In genomic region chr16:67537636-67538591, GRCh38 we compare ENCODE assay signal across 8 cellular contexts. TPM values are rescaled to one million over a fixed set of nuclear protein-coding genes. Genes with fewer than 3 reads are reported as not detected.
DNase-seq lines count a peak whose midpoint lies in the region; ATAC-seq and TF ChIP-seq lines count a peak whose summit lies in the region.

No MANE protein-coding gene starts in this region.

- H3K9ac ChIP-seq in mesenchymal stem cell (ENCODE audit: low read length): peak overlapping the region; percentile 91

- H2BK12ac ChIP-seq in mesenchymal stem cell (ENCODE audit: low read length in 2 of 2): peak overlapping the region; percentile 40 to 49

- DNase-seq in CD4-positive, alpha-beta T cell: peak in 9 of 10 experiments; percentile 38 to 74 (median 64)
- peak; percentile 44 for DNase-seq in activated CD4-positive, alpha-beta T cell treated with anti-CD3 and anti-CD28 coated beads for 48 hours
- DNase-seq in effector CD4-positive, alpha-beta T cell: peak; percentile 68
- DNase-seq in mesenchymal stem cell (peak; percentile 50), GDM1 (lab: John Stamatoyannopoulos, UW) (no peak), NCI-H526 treated with DMSO at 0.1 percent for 48 hours (lab: John Stamatoyannopoulos, UW) (no peak)
- peak; percentile 60 for DNase-seq in stimulated activated naive CD4-positive, alpha-beta T cell treated with Interleukin-2 at 50 U/mL for 16 hours (lab: John Stamatoyannopoulos, UW)

- peak overlapping the region; percentile 73 for H3K27ac ChIP-seq in CD4-positive, alpha-beta T cell (ENCODE audit: low read depth, low read length)
- no peak overlapping the region for H3K27ac ChIP-seq in mesenchymal stem cell (ENCODE audit: low read length, poor library complexity, severe bottlenecking)

- intact Hi-C loops in CD4-positive, alpha-beta T cell (cut with DNase I, micrococcal nuclease): loop anchor here in 1 of 2 experiments (2.0 kb wide), 1 partner anchor 15 kb away; no protein-coding TSS in a partner anchor

- no peak overlapping the region for H2AFZ ChIP-seq in mesenchymal stem cell (ENCODE audit: low read depth, low read length)

- no peak for TF ChIP-seq CTCF in CD4-positive, alpha-beta T cell (IDR thresholded peaks at IDR 0.05)

- H2BK15ac ChIP-seq in mesenchymal stem cell (ENCODE audit: low read depth, poor library complexity, severe bottlenecking): peak overlapping the region; percentile 80

- no peaks in the 10 kb centered on the region for H3K27me3 Mint-ChIP-seq in CD4-positive, alpha-beta T cell

- peak; percentile 51 for ATAC-seq in CD4-positive, alpha-beta T cell (ENCODE audit: poor library complexity)
- ATAC-seq in HG02759 (IDR thresholded peaks at IDR 0.05; ENCODE audit: unreplicated experiment): peak; percentile 45

- H4K8ac ChIP-seq in mesenchymal stem cell (ENCODE audit: low read length): peak overlapping the region; percentile 39

- H3K9me3 Mint-ChIP-seq in CD4-positive, alpha-beta T cell: no peaks in the 10 kb centered on the region

- under 1% methylated on average over 76 of the region's 97 CpGs for WGBS in mesenchymal stem cell

- H3K4ac ChIP-seq in mesenchymal stem cell (ENCODE audit: low read depth in 1 of 2, low read length in 2 of 2): peak overlapping the region; percentile 83 to 85

- peaks cover 17% of the 10 kb centered on the region for H3K36me3 Mint-ChIP-seq in CD4-positive, alpha-beta T cell (ENCODE audit: low read depth)

- peak overlapping the region; percentile 86 for H3K4me3 Mint-ChIP-seq in CD4-positive, alpha-beta T cell

- peaks cover 55% of the 10 kb centered on the region for H3K4me1 Mint-ChIP-seq in CD4-positive, alpha-beta T cell (ENCODE audit: low read depth)

- H3K4me1 ChIP-seq in mesenchymal stem cell (ENCODE audit: control insufficient read depth, insufficient read depth, low read depth, low read length): peaks cover 47% of the 10 kb centered on the region

- peak overlapping the region; percentile 64 to 81 for H3K4me3 ChIP-seq in mesenchymal stem cell (ENCODE audit: insufficient read depth in 1 of 2, low read depth in 1 of 2, low read length in 2 of 2)

- peak overlapping the region in 1 of 2 experiments; percentile 79 for H3K23ac ChIP-seq in mesenchymal stem cell (ENCODE audit: low read length in 2 of 2)

- H2BK5ac ChIP-seq in mesenchymal stem cell (ENCODE audit: low read depth, low read length, poor library complexity, severe bottlenecking): no peak overlapping the region

- peak overlapping the region; percentile 69 for H2BK120ac ChIP-seq in mesenchymal stem cell (ENCODE audit: low read depth, low read length)

- H3K14ac ChIP-seq in mesenchymal stem cell (ENCODE audit: low read length in 2 of 2): peak overlapping the region in 1 of 2 experiments; percentile 81

- no peak overlapping the region for H3K27ac Mint-ChIP-seq in CD4-positive, alpha-beta T cell

- H2AK5ac ChIP-seq in mesenchymal stem cell (ENCODE audit: low read length, severe bottlenecking): no peak overlapping the region

- H3K36me3 ChIP-seq in mesenchymal stem cell (ENCODE audit: control insufficient read depth in 1 of 2, insufficient read depth in 2 of 2, low read depth in 1 of 2, low read length in 2 of 2): peaks cover 39 to 53% of the 10 kb centered on the region in 2 experiments

- no peaks in the 10 kb centered on the region for H3K9me3 ChIP-seq in CD4-positive, alpha-beta T cell (ENCODE audit: control insufficient read depth, low read length)
- no peaks in the 10 kb centered on the region for H3K9me3 ChIP-seq in mesenchymal stem cell (ENCODE audit: control insufficient read depth, low read length)

- POLR2A ChIA-PET in CD4-positive, alpha-beta T cell (lab: Charles Lee): interaction anchor here (0.7 to 4.0 kb wide), 18 partner anchors 9 to 707 kb away, joined by 3 to 59 read pairs (median 5); partner anchors contain the start of genes ACD, ATP6V0D1, C16orf86 and CARMIL2

- no peaks in the 10 kb centered on the region for H3K27me3 ChIP-seq in CD4-positive, alpha-beta T cell (ENCODE audit: control insufficient read depth, insufficient read depth, low read length)
- H3K27me3 ChIP-seq in mesenchymal stem cell (ENCODE audit: control insufficient read depth in 1 of 2, insufficient read depth in 1 of 2, low read length in 2 of 2): no peaks in the 10 kb centered on the region

- CTCF ChIA-PET in CD4-positive, alpha-beta T cell (lab: Charles Lee): interaction anchor here (0.6 to 4.5 kb wide), 8 partner anchors 9 to 122 kb away, joined by 3 to 48 read pairs (median 5); partner anchors contain the start of genes ACD, ATP6V0D1, CTCF and RIPOR1

- peak overlapping the region; percentile 96 for H3K4me2 ChIP-seq in mesenchymal stem cell (ENCODE audit: low read length, poor library complexity, severe bottlenecking)

- H3K18ac ChIP-seq in mesenchymal stem cell (ENCODE audit: low read depth in 1 of 2, low read length in 2 of 2): peak overlapping the region; percentile 68 to 93

- peaks cover 38% of the 10 kb centered on the region for H3K79me1 ChIP-seq in mesenchymal stem cell (replicated peaks; ENCODE audit: low read length, poor library complexity, severe bottlenecking)

- H4K91ac ChIP-seq in mesenchymal stem cell (ENCODE audit: low read length): peak overlapping the region; percentile 82

RNA-seq across cellular contexts. Expression of gene RIPOR1, which starts 9.3 kb away (rescaled TPM):
- 10 to 100 TPM; 21.3 to 25.4 TPM for total RNA-seq in CD4-positive, alpha-beta T cell
- 59.7 TPM for polyA plus RNA-seq in mesenchymal stem cell (2013, experiment 1 of 2)
- 58.4 TPM for polyA plus RNA-seq in mesenchymal stem cell (2013, experiment 2 of 2)

RNA-seq across cellular contexts. Expression of gene CTCF, which starts 24.4 kb away (rescaled TPM):
- 10 to 100 TPM; 43.8 to 46.4 TPM for total RNA-seq in CD4-positive, alpha-beta T cell
- polyA plus RNA-seq in mesenchymal stem cell (2013, experiment 1 of 2): 19.8 TPM
- 18.5 TPM for polyA plus RNA-seq in mesenchymal stem cell (2013, experiment 2 of 2)

RNA-seq across cellular contexts. Expression of gene AGRP, which starts 54.6 kb away (rescaled TPM):
- total RNA-seq in CD4-positive, alpha-beta T cell: not detected
- polyA plus RNA-seq in mesenchymal stem cell (2013, experiment 1 of 2): not detected
- polyA plus RNA-seq in mesenchymal stem cell (2013, experiment 2 of 2): not detected

RNA-seq across cellular contexts. Expression of gene ATP6V0D1, which starts 57.0 kb away (rescaled TPM):
- total RNA-seq in CD4-positive, alpha-beta T cell: 10 to 100 TPM; 39.4 to 41.7 TPM
- 140 TPM for polyA plus RNA-seq in mesenchymal stem cell (2013, experiment 1 of 2)
- 136 TPM for polyA plus RNA-seq in mesenchymal stem cell (2013, experiment 2 of 2)

Comparison
In these comparisons a context has a peak if more than half of its experiments do, and no peak if none do; other contexts are left out.
1. DNase-seq: peak in CD4-positive, alpha-beta T cell (9 of 10), activated CD4-positive, alpha-beta T cell treated with anti-CD3 and anti-CD28 coated beads for 48 hours (single experiment), effector CD4-positive, alpha-beta T cell (single experiment), mesenchymal stem cell (single experiment) and stimulated activated naive CD4-positive, alpha-beta T cell treated with Interleukin-2 at 50 U/mL for 16 hours (single experiment); none in GDM1 (single experiment) and NCI-H526 treated with DMSO at 0.1 percent for 48 hours (single experiment).